In genomic region chr3:152836269-152836668, GRCh38 we compare ENCODE assay signal across 9 cellular contexts. TPM values are rescaled to one million over a fixed set of nuclear protein-coding genes. Genes with fewer than 3 reads are reported as not detected.
A peak's percentile ranks its signal among the peaks of the same experiment; 100 is the strongest.
DNase-seq lines count a peak whose midpoint lies in the region; ATAC-seq and TF ChIP-seq lines count a peak whose summit lies in the region.
"Had no signal": no experiment of that assay in that cellular context is flagged by ENCODE, and none has a peak within 500 bp of the region (broad histone marks: within the 10 kb centered on the region; RNA-seq: fewer than 3 reads in every experiment).

No MANE protein-coding gene starts in this region.

- no peaks in the 10 kb centered on the region for H3K4me1 Mint-ChIP-seq in central memory CD8-positive, alpha-beta T cell

- H3K27me3 Mint-ChIP-seq in central memory CD8-positive, alpha-beta T cell: peaks cover 36% of the 10 kb centered on the region

- H3K36me3 ChIP-seq in heart right ventricle (no peaks in the 10 kb centered on the region), muscle layer of colon (ENCODE audit: insufficient read depth, low read length) (no peaks in the 10 kb centered on the region), upper lobe of left lung (peaks cover 0 to 3% (median 0%) of the 10 kb centered on the region in 4 donors)

- TF ChIP-seq CTCF in heart right ventricle (IDR thresholded peaks at IDR 0.05) (no peak), upper lobe of left lung (IDR thresholded peaks at IDR 0.05) (no peak)

- no peak for TF ChIP-seq EP300 in upper lobe of left lung (IDR thresholded peaks at IDR 0.05)

- H3K4me3 ChIP-seq in heart right ventricle: peak overlapping the region in 9 of 10 donors; percentile 59 to 87 (median 72)
- peak overlapping the region in 1 of 2 donors; percentile 74 for H3K4me3 ChIP-seq in muscle layer of colon (ENCODE audit: low read depth in 1 of 2, low read length in 2 of 2)
- peak overlapping the region; percentile 49 to 87 (median 70) for H3K4me3 ChIP-seq in upper lobe of left lung

- no peak overlapping the region for H3K27ac Mint-ChIP-seq in central memory CD8-positive, alpha-beta T cell (ENCODE audit: low read depth)

- H3K4me3 Mint-ChIP-seq in central memory CD8-positive, alpha-beta T cell: peak overlapping the region; percentile 68

- H3K9ac ChIP-seq in muscle layer of colon (ENCODE audit: low read length): peak overlapping the region; percentile 0

- no peak for DNase-seq in heart right ventricle
- DNase-seq in Right ventricle myocardium inferior (ENCODE audit: missing footprints): no peak
- no peak for DNase-seq in central memory CD8-positive, alpha-beta T cell (ENCODE audit: low spot score in 2 of 2)
- no peak for DNase-seq in upper lobe of left lung
- no peak for DNase-seq in T1000 (lab: John Stamatoyannopoulos, UW)
- no peak for DNase-seq in HuH-7.5 (ENCODE audit: low spot score)
- DNase-seq: NCI-H2029 had no signal

- H3K27ac ChIP-seq in heart right ventricle (peak overlapping the region in 4 of 10 donors; percentile 77 to 82 (median 80)), muscle layer of colon (ENCODE audit: low read depth, low read length) (no peak overlapping the region), upper lobe of left lung (peak overlapping the region; percentile 15 to 91 (median 86))

- H3K27me3 ChIP-seq in heart right ventricle (peaks cover 0 to 5% (median 0%) of the 10 kb centered on the region in 7 donors), muscle layer of colon (ENCODE audit: control insufficient read depth in 1 of 2, insufficient read depth in 2 of 2, low read length in 2 of 2) (no peaks in the 10 kb centered on the region), upper lobe of left lung (no peaks in the 10 kb centered on the region)

- H3K4me1 ChIP-seq in heart right ventricle (peaks cover 0 to 49% (median 21%) of the 10 kb centered on the region in 9 donors), muscle layer of colon (ENCODE audit: insufficient read depth, low read length) (no peaks in the 10 kb centered on the region), upper lobe of left lung (peaks cover 0 to 26% (median 7%) of the 10 kb centered on the region in 4 donors)

- no peak for TF ChIP-seq POLR2A in upper lobe of left lung (IDR thresholded peaks at IDR 0.05)

- H3K9me3 ChIP-seq in heart right ventricle (no peaks in the 10 kb centered on the region), muscle layer of colon (ENCODE audit: low read length) (no peaks in the 10 kb centered on the region), upper lobe of left lung (no peaks in the 10 kb centered on the region)

- H3K9me3 Mint-ChIP-seq in central memory CD8-positive, alpha-beta T cell: no peaks in the 10 kb centered on the region

- no peak for ATAC-seq in heart right ventricle
- no peak for ATAC-seq in Right ventricle myocardium inferior
- no peak for ATAC-seq in central memory CD8-positive, alpha-beta T cell (replicated peaks; ENCODE audit: extremely low read depth, poor library complexity, severe bottlenecking)
- ATAC-seq in upper lobe of left lung (ENCODE audit: low FRiP score in 2 of 2): no peak
- no peak for ATAC-seq in GM18511 (IDR thresholded peaks at IDR 0.05; ENCODE audit: unreplicated experiment)

- intact Hi-C loops in heart right ventricle (cut with DNase I): loop anchor here in 1 of 10 donors (10.0 kb wide), 1 partner anchor 331 kb away; no protein-coding TSS in a partner anchor
- intact Hi-C loops in Right ventricle myocardium inferior (cut with DNase I): loop anchor here (5.0 kb wide), 2 partner anchors 71 to 101 kb away; no protein-coding TSS in a partner anchor

- 70 to 78% methylated on average over 14 of the region's 14 CpGs for WGBS in heart right ventricle, 2 donors
- WGBS in upper lobe of left lung, 2 donors: 67 to 76% methylated on average over 12 to 14 of the region's 14 CpGs

- no peaks in the 10 kb centered on the region for H3K36me3 Mint-ChIP-seq in central memory CD8-positive, alpha-beta T cell (ENCODE audit: insufficient read depth)

RNA-seq across cellular contexts. Expression of gene P2RY1, which starts 1.3 kb away (rescaled TPM):
- 1 to 10 TPM; 3.2 to 7.5 (median 4.8) TPM for total RNA-seq in heart right ventricle
- 1 to 10 TPM in 1 of 2 donors, under 1 TPM in 1; 0.72 to 1.4 TPM for polyA plus RNA-seq in heart right ventricle
- 10.1 TPM for total RNA-seq in Right ventricle myocardium inferior
- total RNA-seq in upper lobe of left lung: 10 to 100 TPM; 13.4 to 18.8 (median 16.8) TPM
